ENCODE assay signal across 15 cellular contexts in genomic region chr12:78928200-78929074, GRCh38.
DNase-seq lines count a peak whose midpoint lies in the region; ATAC-seq, FAIRE-seq and TF ChIP-seq lines count a peak whose summit lies in the region.
"Had no signal": no experiment of that assay in that cellular context is flagged by ENCODE, and none has a peak within 500 bp of the region (broad histone marks: within the 10 kb centered on the region; RNA-seq: fewer than 3 reads in every experiment).

No MANE protein-coding gene starts in this region.

- peak; percentile 14 to 91 for DNase-seq in A549 (ENCODE audit: low read depth in 1 of 2, low spot score in 1 of 2)
- peak; percentile 9 for DNase-seq in H54 (ENCODE audit: insufficient read length, low spot score)
- no peak for DNase-seq in SK-N-SH
- peak; percentile 12 for DNase-seq in fibroblast of the conjunctiva (ENCODE audit: low read depth)
- no peak for DNase-seq in neuronal stem cell (ENCODE audit: low spot score)
- no peak for DNase-seq in OCI-M2 (lab: John Stamatoyannopoulos, UW; ENCODE audit: unreplicated experiment)
- DNase-seq in endodermal cell = no peak
- DNase-seq: MG63, transverse colon had no signal

- no peaks in the 10 kb centered on the region for H3K9me2 ChIP-seq in SK-N-SH

- H3K23ac ChIP-seq in neuronal stem cell (ENCODE audit: low read depth, low read length, poor library complexity) = no peak overlapping the region

- no peaks in the 10 kb centered on the region for H3K4me1 Mint-ChIP-seq in endodermal cell

- peaks cover 2% of the 10 kb centered on the region for H3K79me1 ChIP-seq in neuronal stem cell (ENCODE audit: low read depth, low read length)

- peaks cover 19% of the 10 kb centered on the region for H3F3A ChIP-seq in SK-N-SH (replicated peaks; ENCODE audit: insufficient read depth)

- H2AFZ ChIP-seq in SK-N-SH (ENCODE audit: low read depth) (no peak overlapping the region), neuronal stem cell (ENCODE audit: low read length) (no peak overlapping the region)
- H2AFZ ChIP-seq: hepatocyte had no signal

- H3K9ac ChIP-seq in SK-N-SH (peak overlapping the region; percentile 48; the same call in 1 of the 2 replicates), neuronal stem cell (ENCODE audit: low read depth, low read length, poor library complexity) (no peak overlapping the region), endodermal cell (ENCODE audit: extremely low read depth, low read length, poor library complexity, severe bottlenecking) (no peak overlapping the region)

- no peaks in the 10 kb centered on the region for H3K9me3 Mint-ChIP-seq in endodermal cell

- POLR2A ChIA-PET in A549 (lab: Yijun Ruan, JAX) = interaction anchor here (0.6 to 1.4 kb wide), 2 partner anchors 65 to 95 kb away, joined by 4 to 19 read pairs; partner anchors contain the start of gene SYT1
- POLR2A ChIA-PET in SK-N-SH (lab: Yijun Ruan, JAX) = no interaction called here

- H3K4me3 ChIP-seq in A549 = no peak overlapping the region
- peak overlapping the region in 1 of 2 experiments; percentile 9; a peak in 1 of 4 replicates for H3K4me3 ChIP-seq in SK-N-SH (ENCODE audit: low read depth in 2 of 2, low read length in 1 of 2)
- no peak overlapping the region for H3K4me3 ChIP-seq in neuronal stem cell (ENCODE audit: low read length in 2 of 2)
- no peak overlapping the region for H3K4me3 ChIP-seq in endodermal cell (ENCODE audit: low read length)
- H3K4me3 ChIP-seq: hepatocyte, lung, MG63, transverse colon had no signal

- no peak overlapping the region for H3K4me3 Mint-ChIP-seq in endodermal cell
- H3K4me3 Mint-ChIP-seq: activated naive CD8-positive, alpha-beta T cell had no signal

- H4K8ac ChIP-seq in neuronal stem cell (ENCODE audit: low read depth, low read length) = no peak overlapping the region

- peak; percentile 99 to 100 for ATAC-seq in A549
- no peak for ATAC-seq in HG02623 (IDR thresholded peaks at IDR 0.05; ENCODE audit: unreplicated experiment)

- H3K4me2 ChIP-seq in A549 (peak overlapping the region; percentile 70), SK-N-SH (peak overlapping the region; percentile 27), neuronal stem cell (ENCODE audit: insufficient read depth, low read length, poor library complexity, severe bottlenecking) (no peak overlapping the region)
- H3K4me2 ChIP-seq: hepatocyte had no signal

- CTCF ChIA-PET in A549 (lab: Yijun Ruan, JAX) (interaction anchor here (1.1 kb wide), 1 partner anchor 12 kb away, joined by 3 read pairs; no protein-coding TSS in a partner anchor), SK-N-SH (lab: Yijun Ruan, JAX) (interaction anchor here (0.8 kb wide), 1 partner anchor 11 kb away, joined by 3 read pairs; no protein-coding TSS in a partner anchor)

- no peak overlapping the region for H3K14ac ChIP-seq in neuronal stem cell (ENCODE audit: low read length)

- H3K4me1 ChIP-seq in A549 (peaks cover 28% of the 10 kb centered on the region; the same call in 2 of the 3 replicates), SK-N-SH (ENCODE audit: control insufficient read depth in 1 of 2, insufficient read depth in 2 of 2, low read depth in 1 of 2, low read length in 1 of 2) (peaks cover 5 to 9% of the 10 kb centered on the region in 2 experiments; a peak in 3 of 4 replicates), neuronal stem cell (ENCODE audit: control insufficient read depth in 2 of 2, insufficient read depth in 1 of 2, low read depth in 1 of 2, low read length in 2 of 2) (no peaks in the 10 kb centered on the region), endodermal cell (ENCODE audit: control insufficient read depth, insufficient read depth, low read length) (no peaks in the 10 kb centered on the region)
- H3K4me1 ChIP-seq: transverse colon had no signal

- no peaks in the 10 kb centered on the region for H3K27me3 ChIP-seq in SK-N-SH (ENCODE audit: insufficient read depth)
- no peaks in the 10 kb centered on the region for H3K27me3 ChIP-seq in neuronal stem cell (ENCODE audit: control insufficient read depth in 3 of 3, insufficient read depth in 3 of 3, low read depth in 1 of 3, low read length in 3 of 3)
- no peaks in the 10 kb centered on the region for H3K27me3 ChIP-seq in endodermal cell (ENCODE audit: control insufficient read depth, insufficient read depth, low read length, poor library complexity, severe bottlenecking)
- H3K27me3 ChIP-seq: hepatocyte, MG63, neutrophil, transverse colon had no signal

- no peaks in the 10 kb centered on the region for H3K36me3 Mint-ChIP-seq in endodermal cell (ENCODE audit: low read depth)
- H3K36me3 Mint-ChIP-seq: activated naive CD8-positive, alpha-beta T cell had no signal

- H3K9me3 ChIP-seq in A549 (no peaks in the 10 kb centered on the region), SK-N-SH (no peaks in the 10 kb centered on the region), neuronal stem cell (replicated peaks in 1 of 2; ENCODE audit: control insufficient read depth in 2 of 2, insufficient read depth in 1 of 2, low read depth in 1 of 2, low read length in 2 of 2) (no peaks in the 10 kb centered on the region), endodermal cell (ENCODE audit: control insufficient read depth, low read length) (no peaks in the 10 kb centered on the region)
- H3K9me3 ChIP-seq: MG63, neutrophil, transverse colon had no signal

- no peak overlapping the region for H2BK120ac ChIP-seq in neuronal stem cell (ENCODE audit: low read depth, low read length)

- FAIRE-seq in A549 (lab: Jason Lieb, UNC) = peak; percentile 18
- FAIRE-seq in H54 (lab: Jason Lieb, UNC) = peak; percentile 99
- FAIRE-seq: TTC549 had no signal

- H3K27ac Mint-ChIP-seq in endodermal cell = no peak overlapping the region
- H3K27ac Mint-ChIP-seq: activated naive CD8-positive, alpha-beta T cell had no signal

- no peak for TF ChIP-seq CTCF in A549 (IDR thresholded peaks at IDR 0.05)
- TF ChIP-seq CTCF in SK-N-SH (IDR thresholded peaks at IDR 0.05) = no peak
- no peak for TF ChIP-seq CTCF in endodermal cell (conservative IDR thresholded peaks at IDR 0.05)

- no peak overlapping the region for H2BK15ac ChIP-seq in neuronal stem cell (ENCODE audit: low read length)

- no peak overlapping the region for H3K4ac ChIP-seq in neuronal stem cell (ENCODE audit: low read length)

- peak; percentile 39 to 56; a peak in 2 of 5 replicates for TF ChIP-seq EP300 in A549 (IDR thresholded peaks at IDR 0.05)
- TF ChIP-seq EP300 in SK-N-SH (IDR thresholded peaks at IDR 0.05; ENCODE audit: borderline replicate concordance in 1 of 2, low read depth in 1 of 2, low read length in 1 of 2) = peak; percentile 15 to 59; a peak in 2 of 4 replicates

- no peaks in the 10 kb centered on the region for H3K79me2 ChIP-seq in SK-N-SH (ENCODE audit: insufficient read depth)
- H3K79me2 ChIP-seq: hepatocyte had no signal

- 17% methylated on average over 5 of the region's 5 CpGs for WGBS in A549 (ENCODE audit: missing lambda C conversion rate)
- WGBS in SK-N-SH (ENCODE audit: low lambda C conversion rate) = 38% methylated on average over 5 of the region's 5 CpGs
- no CpG with 5 or more reads among the region's 5 CpGs for WGBS in neuronal stem cell (ENCODE audit: extremely low coverage in 2 of 2, insufficient read length in 2 of 2, insufficient replicate concordance in 1 of 2), 2 donors
- 88 to 90% methylated on average over 3 of the region's 5 CpGs for WGBS in endodermal cell (ENCODE audit: insufficient coverage in 1 of 2, insufficient read length in 1 of 2), 2 experiments

- H2BK5ac ChIP-seq in neuronal stem cell (ENCODE audit: low read length) = no peak overlapping the region

- H4K20me1 ChIP-seq in SK-N-SH (ENCODE audit: insufficient read depth) = no peaks in the 10 kb centered on the region

- no peak overlapping the region for H2BK12ac ChIP-seq in neuronal stem cell (ENCODE audit: low read length)

- H3K27ac ChIP-seq in A549 = peak overlapping the region; percentile 66 to 87
- H3K27ac ChIP-seq in SK-N-SH (ENCODE audit: low read depth in 2 of 2, low read length in 1 of 2) = peak overlapping the region; percentile 8 to 75
- H3K27ac ChIP-seq in neuronal stem cell (replicated peaks; ENCODE audit: low read length) = no peak overlapping the region
- no peak overlapping the region for H3K27ac ChIP-seq in endodermal cell (ENCODE audit: low read depth, low read length)
- H3K27ac ChIP-seq: hepatocyte, neutrophil, transverse colon had no signal

- peak; percentile 3 to 23; a peak in 1 of 5 replicates for TF ChIP-seq RAD21 in A549 (conservative IDR thresholded peaks at IDR 0.05 in 1 of 2, IDR thresholded peaks at IDR 0.05 in 1 of 2)
- no peak for TF ChIP-seq RAD21 in SK-N-SH (IDR thresholded peaks at IDR 0.05; ENCODE audit: low read length)

- no peak for TF ChIP-seq POLR2A in A549 (IDR thresholded peaks at IDR 0.05; ENCODE audit: low read length)
- no peak for TF ChIP-seq POLR2A in H54 (IDR thresholded peaks at IDR 0.05; ENCODE audit: low read depth, low read length)

- H3K36me3 ChIP-seq in SK-N-SH (replicated peaks in 1 of 2; ENCODE audit: control insufficient read depth in 1 of 2, insufficient read depth in 2 of 2, low read length in 1 of 2) (peaks cover 9 to 21% of the 10 kb centered on the region in 2 experiments), neuronal stem cell (replicated peaks in 1 of 2; ENCODE audit: control insufficient read depth in 2 of 2, insufficient read depth in 2 of 2, low read length in 2 of 2) (peaks cover 0 to 2% of the 10 kb centered on the region in 2 donors), endodermal cell (ENCODE audit: control insufficient read depth, insufficient read depth, low read length) (no peaks in the 10 kb centered on the region)
- H3K36me3 ChIP-seq: MG63, neutrophil, transverse colon had no signal

- H3K18ac ChIP-seq in neuronal stem cell (ENCODE audit: low read length) = no peak overlapping the region

- H3K27me3 Mint-ChIP-seq in endodermal cell (ENCODE audit: insufficient read depth) = no peaks in the 10 kb centered on the region
- H3K27me3 Mint-ChIP-seq: activated naive CD8-positive, alpha-beta T cell had no signal

- no peak overlapping the region for H2AK5ac ChIP-seq in neuronal stem cell (ENCODE audit: low read depth, low read length)

- H4K91ac ChIP-seq in neuronal stem cell (ENCODE audit: low read depth, low read length, poor library complexity) = no peak overlapping the region

TF ChIP-seq in A549, 52 proteins besides CTCF, POLR2A, EP300 and RAD21 (continues in another document):
- TF ChIP-seq CBX2 (IDR thresholded peaks at IDR 0.05; ENCODE audit: borderline replicate concordance, low read depth) = no peak
- no peak for TF ChIP-seq MYC (IDR thresholded peaks at IDR 0.05; ENCODE audit: borderline replicate concordance, low read length)
- TF ChIP-seq JUN (IDR thresholded peaks at IDR 0.05) = peak in 1 of 2 experiments; percentile 24; a peak in 1 of 5 replicates
- TF ChIP-seq GATA3 (IDR thresholded peaks at IDR 0.05; ENCODE audit: borderline replicate concordance) = peak; percentile 71; the same call in 1 of the 2 replicates

Comparison
In these comparisons a context has a peak if more than half of its experiments do, and no peak if none do; other contexts are left out.
1. DNase-seq: peak in A549 (2 of 2), H54 (single experiment) and fibroblast of the conjunctiva (single experiment); none in SK-N-SH (single experiment), neuronal stem cell (single experiment), OCI-M2 (single experiment) and endodermal cell (single experiment).
2. H3K27ac ChIP-seq: peak in A549 (2 of 2) and SK-N-SH (2 of 2); none in neuronal stem cell (single experiment) and endodermal cell (single experiment).
3. Of the 12 proteins assayed by ChIP-seq in both A549 and SK-N-SH: peak only in A549: RAD21; only in SK-N-SH: PBX3 and REST; in both: EP300, FOSL2 and MAX; in neither: 6.